Comparison of ENCODE assay signal across 15 cellular contexts in the genomic region with DNA sequence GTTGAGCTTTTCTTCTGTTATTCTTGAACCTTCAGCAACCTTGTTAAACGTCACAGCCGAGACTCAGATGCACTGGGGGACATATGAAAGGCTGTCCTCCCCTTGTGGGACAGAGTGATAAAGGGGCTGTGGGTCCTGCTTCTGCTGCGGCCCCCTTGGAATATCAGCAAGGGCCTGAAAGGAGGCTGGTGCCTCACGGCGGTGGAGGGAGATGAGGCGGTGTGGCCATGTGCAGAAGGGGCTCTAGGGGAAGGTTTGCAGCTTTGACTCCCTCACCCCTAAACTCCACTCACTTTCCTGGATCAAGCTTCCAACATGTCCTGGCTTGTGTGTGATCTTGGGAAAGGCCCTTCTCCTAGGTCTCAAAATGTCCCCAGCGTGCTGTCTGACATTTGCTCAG.
A peak's percentile ranks its signal among the peaks of the same experiment; 100 is the strongest.
DNase-seq lines count a peak whose midpoint lies in the region; TF ChIP-seq lines count a peak whose summit lies in the region.
"Had no signal": no experiment of that assay in that cellular context is flagged by ENCODE, and none has a peak within 500 bp of the region (broad histone marks: within the 10 kb centered on the region; RNA-seq: fewer than 3 reads in every experiment).

No MANE protein-coding gene starts in this region.

- H3K27me3 Mint-ChIP-seq in chondrocyte (ENCODE audit: low read depth): peaks cover 4% of the 10 kb centered on the region
- H3K27me3 Mint-ChIP-seq in activated naive CD8-positive, alpha-beta T cell treated with anti-CD3 and anti-CD28 coated beads for 36 hours: peaks cover 20% of the 10 kb centered on the region

- H3K4me1 ChIP-seq in Loucy (ENCODE audit: insufficient read depth, low read length, poor library complexity, severe bottlenecking) (peaks cover 29% of the 10 kb centered on the region), HAP-1 (peaks cover 2% of the 10 kb centered on the region; the same call in 1 of the 2 replicates)

- no peaks in the 10 kb centered on the region for H3K79me2 ChIP-seq in Loucy (ENCODE audit: insufficient read depth, low read length)

- DNase-seq in chondrocyte (ENCODE audit: low spot score) (peak; percentile 47), mesenteric fat pad (ENCODE audit: low spot score) (peak; percentile 68), HAP-1 (ENCODE audit: low spot score in 2 of 2) (no peak), GF-D8 (lab: John Stamatoyannopoulos, UW) (no peak), EL (no peak)
- no peak for DNase-seq in activated naive CD8-positive, alpha-beta T cell treated with anti-CD3 and anti-CD28 coated beads for 36 hours
- DNase-seq: CD8-positive, alpha-beta T cell; COR-L47; DMS53; GM23248; H7 had no signal

- H3K36me3 ChIP-seq in Loucy (ENCODE audit: insufficient read depth, low read length) (no peaks in the 10 kb centered on the region), HAP-1 (replicated peaks) (no peaks in the 10 kb centered on the region)

- no peak overlapping the region for H2AFZ ChIP-seq in Loucy (ENCODE audit: low read length)
- H2AFZ ChIP-seq: GM23248 had no signal

- no peaks in the 10 kb centered on the region for H3K9me3 Mint-ChIP-seq in chondrocyte (ENCODE audit: low read depth)
- no peaks in the 10 kb centered on the region for H3K9me3 Mint-ChIP-seq in activated naive CD8-positive, alpha-beta T cell treated with anti-CD3 and anti-CD28 coated beads for 36 hours
- H3K9me3 Mint-ChIP-seq: CD8-positive, alpha-beta T cell; IgD-negative memory B cell had no signal

- no peaks in the 10 kb centered on the region for H3K36me3 Mint-ChIP-seq in chondrocyte (ENCODE audit: low read depth)
- no peaks in the 10 kb centered on the region for H3K36me3 Mint-ChIP-seq in activated naive CD8-positive, alpha-beta T cell treated with anti-CD3 and anti-CD28 coated beads for 36 hours
- H3K36me3 Mint-ChIP-seq: CD14-positive monocyte; CD8-positive, alpha-beta T cell; IgD-negative memory B cell had no signal

- no peak for TF ChIP-seq CTCF in Loucy (conservative IDR thresholded peaks at IDR 0.05; ENCODE audit: low read length)
- TF ChIP-seq CTCF in chondrocyte (IDR thresholded peaks at IDR 0.05): no peak

- H3K4me3 Mint-ChIP-seq in chondrocyte (ENCODE audit: unreplicated experiment): no peak overlapping the region
- no peak overlapping the region for H3K4me3 Mint-ChIP-seq in activated naive CD8-positive, alpha-beta T cell treated with anti-CD3 and anti-CD28 coated beads for 36 hours
- H3K4me3 Mint-ChIP-seq: B cell; CD14-positive monocyte; CD8-positive, alpha-beta T cell; IgD-negative memory B cell had no signal

- no peaks in the 10 kb centered on the region for H3K9me2 ChIP-seq in Loucy (replicated peaks; ENCODE audit: low read depth, low read length)

- H3K4me1 Mint-ChIP-seq in chondrocyte (ENCODE audit: low read depth): no peaks in the 10 kb centered on the region
- no peaks in the 10 kb centered on the region for H3K4me1 Mint-ChIP-seq in activated naive CD8-positive, alpha-beta T cell treated with anti-CD3 and anti-CD28 coated beads for 36 hours
- H3K4me1 Mint-ChIP-seq: B cell had no signal

- no peaks in the 10 kb centered on the region for H4K20me1 ChIP-seq in Loucy (ENCODE audit: insufficient read depth, low read length, poor library complexity, severe bottlenecking)

- H3F3A ChIP-seq in Loucy (ENCODE audit: low read depth): 0 out of 2 replicates have a peak, but pooled peaks cover 3% of the 10 kb centered on the region

- in situ Hi-C loops in HAP-1 (cut with MboI; ENCODE audit: low sequenced_read_pairs): no loop called here

- no peak overlapping the region for H3K9ac ChIP-seq in Loucy (ENCODE audit: low read depth, low read length, poor library complexity, severe bottlenecking)
- H3K9ac ChIP-seq: GM23248 had no signal

- H3K27ac Mint-ChIP-seq in chondrocyte (ENCODE audit: unreplicated experiment): no peak overlapping the region
- H3K27ac Mint-ChIP-seq in activated naive CD8-positive, alpha-beta T cell treated with anti-CD3 and anti-CD28 coated beads for 36 hours: no peak overlapping the region
- H3K27ac Mint-ChIP-seq: B cell; CD14-positive monocyte; CD8-positive, alpha-beta T cell; IgD-negative memory B cell had no signal

- peak overlapping the region; percentile 69 for H3K4me2 ChIP-seq in Loucy (ENCODE audit: low read depth, low read length, poor library complexity, severe bottlenecking)

- no peaks in the 10 kb centered on the region for H3K27me3 ChIP-seq in Loucy (ENCODE audit: insufficient read depth, low read length, poor library complexity, severe bottlenecking)
- H3K27me3 ChIP-seq in HAP-1 (ENCODE audit: low read depth): peaks cover 7% of the 10 kb centered on the region

- no peak overlapping the region for H3K4me3 ChIP-seq in Loucy (ENCODE audit: low read length, poor library complexity, severe bottlenecking)
- H3K4me3 ChIP-seq in HAP-1: no peak overlapping the region
- H3K4me3 ChIP-seq: GM23248 had no signal

- H3K9me3 ChIP-seq in Loucy (ENCODE audit: insufficient read depth, low read depth, low read length): no peaks in the 10 kb centered on the region
- no peaks in the 10 kb centered on the region for H3K9me3 ChIP-seq in HAP-1

Comparison
In these comparisons a context has a peak if more than half of its experiments do, and no peak if none do; other contexts are left out.
1. DNase-seq: peak in chondrocyte (single experiment) and mesenteric fat pad (single experiment); none in HAP-1 (0 of 2), GF-D8 (single experiment), activated naive CD8-positive, alpha-beta T cell treated with anti-CD3 and anti-CD28 coated beads for 36 hours (single experiment) and EL (single experiment).